In genomic region chr11:74121804-74122203, GRCh38 we compare ENCODE assay signal across 16 cellular contexts.
"Had no signal": no experiment of that assay in that cellular context is flagged by ENCODE, and none has a peak within 500 bp of the region (broad histone marks: within the 10 kb centered on the region; RNA-seq: fewer than 3 reads in every experiment).

No MANE protein-coding gene starts in this region.

- H3K9me3 Mint-ChIP-seq: dendritic cell treated with granulocyte-macrophage colony-stimulating factor and Interleukin-4, amounts not matched to agents 40 ng/mL and 50 ng/mL, for 4 days; effector memory CD8-positive, alpha-beta T cell; natural killer cell had no signal

- H3K4me1 Mint-ChIP-seq: natural killer cell had no signal

- H3K27me3 Mint-ChIP-seq: dendritic cell treated with granulocyte-macrophage colony-stimulating factor and Interleukin-4, amounts not matched to agents 40 ng/mL and 50 ng/mL, for 4 days; effector memory CD8-positive, alpha-beta T cell had no signal

- ATAC-seq: effector memory CD8-positive, alpha-beta T cell; gastroesophageal sphincter; left colon; natural killer cell had no signal

- H3K4me3 Mint-ChIP-seq: dendritic cell treated with granulocyte-macrophage colony-stimulating factor and Interleukin-4, amounts not matched to agents 40 ng/mL and 50 ng/mL, for 4 days; effector memory CD8-positive, alpha-beta T cell; natural killer cell had no signal

- H3K36me3 Mint-ChIP-seq: natural killer cell had no signal

- H3K27ac Mint-ChIP-seq: dendritic cell treated with granulocyte-macrophage colony-stimulating factor and Interleukin-4, amounts not matched to agents 40 ng/mL and 50 ng/mL, for 4 days; effector memory CD8-positive, alpha-beta T cell; natural killer cell had no signal

- DNase-seq: cerebellar nuclear complex; effector memory CD8-positive, alpha-beta T cell; esophagus squamous epithelium; foreskin fibroblast; head of caudate nucleus; left colon; mammary epithelial cell; natural killer cell; small intestine; stimulated activated CD4-positive, alpha-beta T cell treated with anti-CD3 and anti-CD28 coated beads, Interleukin-12 subunit alpha, Interleukin-12 subunit beta, amount 100 ng/mL, for 4 hours; stimulated activated naive CD4-positive, alpha-beta T cell; stomach; substantia nigra; transverse colon had no signal
